Comparison of ENCODE assay signal across 1 cellular context in genomic region chr6:109308018-109308492, GRCh38.
A peak's percentile ranks its signal among the peaks of the same experiment; 100 is the strongest.
TF ChIP-seq lines count a peak whose summit lies in the region.

No MANE protein-coding gene starts in this region.

TF ChIP-seq in K562, 482 proteins besides CTCF, POLR2A, EP300 and RAD21 (continued from another document and continues in another):
- TF ChIP-seq FIP1L1 (IDR thresholded peaks at IDR 0.05; ENCODE audit: low read depth, low read length, poor library complexity, severe bottlenecking) (no peak), SNIP1 (IDR thresholded peaks at IDR 0.05; ENCODE audit: low read depth) (no peak), HMG20B (CRISPR knock-in tag; IDR thresholded peaks at IDR 0.05) (no peak), IRF2 (CRISPR knock-in tag; IDR thresholded peaks at IDR 0.05) (no peak), THRAP3 (IDR thresholded peaks at IDR 0.05; ENCODE audit: borderline replicate concordance) (no peak), ZNF175 (CRISPR knock-in tag; IDR thresholded peaks at IDR 0.05; ENCODE audit: low read depth) (0 out of 2 replicates have a peak, but pooled peaks have one; percentile 63), KDM5B (IDR thresholded peaks at IDR 0.05; ENCODE audit: insufficient replicate concordance, low read depth, low read length) (no peak), CHAMP1 (IDR thresholded peaks at IDR 0.05) (no peak), LCOR (CRISPR knock-in tag; IDR thresholded peaks at IDR 0.05) (peak; percentile 42; the same call in 1 of the 2 replicates), KDM2B (CRISPR knock-in tag; IDR thresholded peaks at IDR 0.05) (no peak), ZNF609 (CRISPR knock-in tag; IDR thresholded peaks at IDR 0.05; ENCODE audit: borderline replicate concordance) (peak; percentile 94), GTF2F1 (IDR thresholded peaks at IDR 0.05; ENCODE audit: low read depth, low read length) (no peak), BRCA1 (IDR thresholded peaks at IDR 0.05) (no peak), BRCA1 (CRISPR knock-in tag; IDR thresholded peaks at IDR 0.05) (no peak), SIN3A (IDR thresholded peaks at IDR 0.05; ENCODE audit: borderline replicate concordance in 2 of 2, control insufficient read depth in 1 of 2, low read depth in 2 of 2, low read length in 2 of 2) (no peak), ELK3 (CRISPR knock-in tag; IDR thresholded peaks at IDR 0.05) (no peak), MTA3 (IDR thresholded peaks at IDR 0.05; ENCODE audit: borderline replicate concordance) (peak; percentile 78), PHB (CRISPR knock-in tag; IDR thresholded peaks at IDR 0.05) (no peak), ETS1 (conservative IDR thresholded peaks at IDR 0.05; ENCODE audit: control insufficient read depth, low read depth, low read length) (no peak), CGGBP1 (CRISPR knock-in tag; IDR thresholded peaks at IDR 0.05) (no peak), ZNF263 (CRISPR knock-in tag; IDR thresholded peaks at IDR 0.05; ENCODE audit: borderline replicate concordance) (no peak; the same call in 1 of the 2 replicates), ZNF436 (CRISPR knock-in tag; IDR thresholded peaks at IDR 0.05) (no peak), ZNF239 (CRISPR knock-in tag; IDR thresholded peaks at IDR 0.05) (peak; percentile 82), U2AF1 (optimal IDR thresholded peaks at IDR 0.05; ENCODE audit: low read depth, low read length) (no peak), ZNF280B (CRISPR knock-in tag; IDR thresholded peaks at IDR 0.05) (no peak), WHSC1 (IDR thresholded peaks at IDR 0.05; ENCODE audit: low read length) (no peak), CXXC5 (CRISPR knock-in tag; IDR thresholded peaks at IDR 0.05) (peak; percentile 90), TCF3 (CRISPR knock-in tag; IDR thresholded peaks at IDR 0.05) (peak; percentile 84), U2AF2 (optimal IDR thresholded peaks at IDR 0.05; ENCODE audit: low read depth, low read length) (no peak), PCBP1 (IDR thresholded peaks at IDR 0.05; ENCODE audit: low read depth, low read length, poor library complexity, severe bottlenecking) (no peak), GABPB1 (CRISPR knock-in tag; IDR thresholded peaks at IDR 0.05) (no peak), HCFC1 (IDR thresholded peaks at IDR 0.05; ENCODE audit: low read depth, low read length) (no peak; the same call in 1 of the 2 replicates), ZNF830 (CRISPR knock-in tag; IDR thresholded peaks at IDR 0.05) (no peak), GABPB2 (CRISPR knock-in tag; conservative IDR thresholded peaks at IDR 0.05) (no peak), ZZZ3 (IDR thresholded peaks at IDR 0.05) (no peak), SMAD4 (CRISPR knock-in tag; conservative IDR thresholded peaks at IDR 0.05) (peak; percentile 95), MTA1 (IDR thresholded peaks at IDR 0.05; ENCODE audit: borderline replicate concordance) (peak; percentile 32; the same call in 1 of the 2 replicates), POLR2B (IDR thresholded peaks at IDR 0.05; ENCODE audit: low read depth, partially characterized antibody) (no peak), HNRNPL (IDR thresholded peaks at IDR 0.05; ENCODE audit: low read depth, low read length) (no peak; the same call in 1 of the 2 replicates), EGR1 (conservative IDR thresholded peaks at IDR 0.05) (peak; percentile 89), YY1 (IDR thresholded peaks at IDR 0.05; ENCODE audit: borderline replicate concordance in 1 of 3, control insufficient read depth in 1 of 3, extremely low read depth in 1 of 3, insufficient read depth in 3 of 3, insufficient read length in 1 of 3, insufficient replicate concordance in 2 of 3, low read depth in 1 of 3, low read length in 2 of 3) (peak; percentile 16 to 88 (median 34)), JUND (IDR thresholded peaks at IDR 0.05; ENCODE audit: borderline replicate concordance, low read depth, low read length) (peak; percentile 94), JUND (tag; IDR thresholded peaks at IDR 0.05; ENCODE audit: borderline replicate concordance, low read depth, low read length) (peak; percentile 94; the same call in 2 of the 3 replicates), NFIX (CRISPR knock-in tag; IDR thresholded peaks at IDR 0.05; ENCODE audit: low read depth) (no peak), HNRNPUL1 (IDR thresholded peaks at IDR 0.05; ENCODE audit: low read length) (no peak), ARID3B (CRISPR knock-in tag; IDR thresholded peaks at IDR 0.05; ENCODE audit: borderline replicate concordance) (no peak), NRF1 (conservative IDR thresholded peaks at IDR 0.05 in 1 of 2, IDR thresholded peaks at IDR 0.05 in 1 of 2) (no peak; a peak in 1 of 4 replicates), NR2F6 (CRISPR knock-in tag; IDR thresholded peaks at IDR 0.05) (peak; percentile 81; the same call in 1 of the 2 replicates), MAX (CRISPR knock-in tag; IDR thresholded peaks at IDR 0.05) (peak; percentile 91), HOXB6 (CRISPR knock-in tag; IDR thresholded peaks at IDR 0.05; ENCODE audit: borderline replicate concordance) (no peak)
- TF ChIP-seq, protein P1, sequence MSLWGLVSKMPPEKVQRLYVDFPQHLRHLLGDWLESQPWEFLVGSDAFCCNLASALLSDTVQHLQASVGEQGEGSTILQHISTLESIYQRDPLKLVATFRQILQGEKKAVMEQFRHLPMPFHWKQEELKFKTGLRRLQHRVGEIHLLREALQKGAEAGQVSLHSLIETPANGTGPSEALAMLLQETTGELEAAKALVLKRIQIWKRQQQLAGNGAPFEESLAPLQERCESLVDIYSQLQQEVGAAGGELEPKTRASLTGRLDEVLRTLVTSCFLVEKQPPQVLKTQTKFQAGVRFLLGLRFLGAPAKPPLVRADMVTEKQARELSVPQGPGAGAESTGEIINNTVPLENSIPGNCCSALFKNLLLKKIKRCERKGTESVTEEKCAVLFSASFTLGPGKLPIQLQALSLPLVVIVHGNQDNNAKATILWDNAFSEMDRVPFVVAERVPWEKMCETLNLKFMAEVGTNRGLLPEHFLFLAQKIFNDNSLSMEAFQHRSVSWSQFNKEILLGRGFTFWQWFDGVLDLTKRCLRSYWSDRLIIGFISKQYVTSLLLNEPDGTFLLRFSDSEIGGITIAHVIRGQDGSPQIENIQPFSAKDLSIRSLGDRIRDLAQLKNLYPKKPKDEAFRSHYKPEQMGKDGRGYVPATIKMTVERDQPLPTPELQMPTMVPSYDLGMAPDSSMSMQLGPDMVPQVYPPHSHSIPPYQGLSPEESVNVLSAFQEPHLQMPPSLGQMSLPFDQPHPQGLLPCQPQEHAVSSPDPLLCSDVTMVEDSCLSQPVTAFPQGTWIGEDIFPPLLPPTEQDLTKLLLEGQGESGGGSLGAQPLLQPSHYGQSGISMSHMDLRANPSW (CRISPR knock-in tag; IDR thresholded peaks at IDR 0.05): no peak
- TF ChIP-seq, protein P2, sequence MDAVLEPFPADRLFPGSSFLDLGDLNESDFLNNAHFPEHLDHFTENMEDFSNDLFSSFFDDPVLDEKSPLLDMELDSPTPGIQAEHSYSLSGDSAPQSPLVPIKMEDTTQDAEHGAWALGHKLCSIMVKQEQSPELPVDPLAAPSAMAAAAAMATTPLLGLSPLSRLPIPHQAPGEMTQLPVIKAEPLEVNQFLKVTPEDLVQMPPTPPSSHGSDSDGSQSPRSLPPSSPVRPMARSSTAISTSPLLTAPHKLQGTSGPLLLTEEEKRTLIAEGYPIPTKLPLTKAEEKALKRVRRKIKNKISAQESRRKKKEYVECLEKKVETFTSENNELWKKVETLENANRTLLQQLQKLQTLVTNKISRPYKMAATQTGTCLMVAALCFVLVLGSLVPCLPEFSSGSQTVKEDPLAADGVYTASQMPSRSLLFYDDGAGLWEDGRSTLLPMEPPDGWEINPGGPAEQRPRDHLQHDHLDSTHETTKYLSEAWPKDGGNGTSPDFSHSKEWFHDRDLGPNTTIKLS (IDR thresholded peaks at IDR 0.05; ENCODE audit: borderline replicate concordance, low read depth): no peak
